Comparison of ENCODE assay signal across 1 cellular context in genomic region chr14:81465507-81466228, GRCh38.
TF ChIP-seq lines count a peak whose summit lies in the region.

No MANE protein-coding gene starts in this region.

TF ChIP-seq in IMR-90, 13 proteins besides CTCF, POLR2A, EP300 and RAD21 (continued from another document):
- TF ChIP-seq CHD1 (IDR thresholded peaks at IDR 0.05; ENCODE audit: low read depth, low read length) = no peak
- no peak for TF ChIP-seq FOS (IDR thresholded peaks at IDR 0.05; ENCODE audit: low read depth, low read length)
- no peak for TF ChIP-seq USF2 (IDR thresholded peaks at IDR 0.05; ENCODE audit: low read depth, low read length)
- no peak for TF ChIP-seq RCOR1 (IDR thresholded peaks at IDR 0.05; ENCODE audit: insufficient replicate concordance, low read length)
- TF ChIP-seq CEBPB (IDR thresholded peaks at IDR 0.05; ENCODE audit: low read depth, low read length) = no peak
- no peak for TF ChIP-seq RFX5 (IDR thresholded peaks at IDR 0.05; ENCODE audit: low read depth, low read length)
